Comparison of ENCODE assay signal across 9 cellular contexts in the genomic region with DNA sequence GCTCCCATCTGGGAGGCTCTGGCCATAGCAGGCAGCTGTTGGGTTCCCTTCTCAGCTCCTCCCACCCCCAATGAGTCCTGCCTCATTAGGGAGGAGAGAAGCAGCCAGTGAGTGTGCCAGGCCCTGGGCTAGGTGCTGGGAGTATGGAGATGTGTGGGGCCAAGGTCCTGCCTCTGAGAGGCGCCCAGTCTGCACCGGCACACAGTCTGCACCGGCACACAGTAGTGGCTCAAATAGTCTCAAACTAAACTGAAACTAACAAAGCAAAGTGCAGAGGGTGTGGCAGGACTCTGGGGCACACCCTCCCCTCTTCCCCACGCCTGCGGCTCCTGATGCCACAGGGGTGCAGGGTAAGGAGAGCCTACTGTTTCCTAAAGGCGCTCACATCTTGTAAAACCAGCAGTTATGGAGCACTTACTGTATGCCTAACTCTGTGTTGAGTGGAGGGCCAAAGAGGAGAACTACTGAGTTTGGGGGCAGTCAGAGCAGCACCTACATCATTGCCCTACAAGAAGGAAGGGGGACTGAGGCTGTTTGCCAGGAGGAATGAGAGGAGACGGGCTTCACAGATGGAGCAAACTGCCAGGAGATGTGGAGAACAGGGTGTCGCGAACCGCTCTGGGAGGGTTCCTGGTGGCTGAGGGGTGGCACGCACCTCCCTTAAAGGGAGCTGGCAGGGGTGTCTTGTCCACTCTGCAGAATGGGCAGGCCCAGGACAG. TPM values are rescaled to one million over a fixed set of nuclear protein-coding genes. Genes with fewer than 3 reads are reported as not detected.
A peak's percentile ranks its signal among the peaks of the same experiment; 100 is the strongest.
DNase-seq lines count a peak whose midpoint lies in the region; ATAC-seq and TF ChIP-seq lines count a peak whose summit lies in the region.
"Had no signal": no experiment of that assay in that cellular context is flagged by ENCODE, and none has a peak within 500 bp of the region (broad histone marks: within the 10 kb centered on the region; RNA-seq: fewer than 3 reads in every experiment).

No MANE protein-coding gene starts in this region.

- H3K27me3 ChIP-seq in HL-60 (ENCODE audit: insufficient read depth, poor library complexity, severe bottlenecking) = no peaks in the 10 kb centered on the region
- H3K27me3 ChIP-seq in right lobe of liver = no peaks in the 10 kb centered on the region

- H3K27ac ChIP-seq in 22Rv1 = peak overlapping the region; percentile 73
- H3K27ac ChIP-seq in HL-60 (replicated peaks) = peak overlapping the region; percentile 10; the same call in 1 of the 2 replicates
- H3K27ac ChIP-seq in right lobe of liver = no peak overlapping the region
- H3K27ac ChIP-seq: gastrocnemius medialis had no signal

- DNase-seq in HL-60 (ENCODE audit: low read depth in 1 of 2, low spot score in 1 of 2) (no peak), right lobe of liver (peak in 1 of 3 donors; percentile 43), NCI-H2081 (lab: John Stamatoyannopoulos, UW) (no peak), NCI-H82 treated with DMSO at 0.1 percent for 48 hours (lab: John Stamatoyannopoulos, UW; ENCODE audit: unreplicated experiment) (no peak), SW 1271 (lab: John Stamatoyannopoulos, UW) (no peak)
- DNase-seq in activated naive CD8-positive, alpha-beta T cell treated with anti-CD3 and anti-CD28 coated beads for 36 hours = peak; percentile 37
- DNase-seq: gastrocnemius medialis had no signal

- ATAC-seq in right lobe of liver (peak in 3 of 4 donors; percentile 0 to 4 (median 4)), GM21529 (IDR thresholded peaks at IDR 0.05; ENCODE audit: unreplicated experiment) (no peak)
- ATAC-seq: gastrocnemius medialis had no signal

- H3K4me1 ChIP-seq in right lobe of liver = peaks cover 0 to 24% (median 10%) of the 10 kb centered on the region in 4 donors

- H3K27ac Mint-ChIP-seq in activated naive CD8-positive, alpha-beta T cell treated with anti-CD3 and anti-CD28 coated beads for 36 hours = peak overlapping the region; percentile 63

- peak overlapping the region; percentile 100 for H3K4me3 Mint-ChIP-seq in activated naive CD8-positive, alpha-beta T cell treated with anti-CD3 and anti-CD28 coated beads for 36 hours

- H3K4me3 ChIP-seq in HL-60 (replicated peaks; ENCODE audit: insufficient read depth, low read length) = no peak overlapping the region
- peak overlapping the region in 2 of 3 donors; percentile 41 to 49 for H3K4me3 ChIP-seq in right lobe of liver

- H3K36me3 ChIP-seq in right lobe of liver = no peaks in the 10 kb centered on the region
- H3K36me3 ChIP-seq: gastrocnemius medialis had no signal

- H3K27me3 Mint-ChIP-seq in activated naive CD8-positive, alpha-beta T cell treated with anti-CD3 and anti-CD28 coated beads for 36 hours = no peaks in the 10 kb centered on the region

- TF ChIP-seq CTCF in 22Rv1 (IDR thresholded peaks at IDR 0.05) (no peak), HL-60 (IDR thresholded peaks at IDR 0.05; ENCODE audit: insufficient read depth, low read length) (no peak), right lobe of liver (IDR thresholded peaks at IDR 0.05) (no peak)

- H3K36me3 Mint-ChIP-seq in activated naive CD8-positive, alpha-beta T cell treated with anti-CD3 and anti-CD28 coated beads for 36 hours = peaks cover 8% of the 10 kb centered on the region

- TF ChIP-seq POLR2A in right lobe of liver (IDR thresholded peaks at IDR 0.05) = no peak

- H3K9me3 Mint-ChIP-seq in activated naive CD8-positive, alpha-beta T cell treated with anti-CD3 and anti-CD28 coated beads for 36 hours = no peaks in the 10 kb centered on the region

- H3K9me3 ChIP-seq in right lobe of liver = no peaks in the 10 kb centered on the region
- H3K9me3 ChIP-seq: gastrocnemius medialis had no signal

- intact Hi-C loops in right lobe of liver (cut with DNase I) = no loop called here

- H3K4me1 Mint-ChIP-seq in activated naive CD8-positive, alpha-beta T cell treated with anti-CD3 and anti-CD28 coated beads for 36 hours = peaks cover 68% of the 10 kb centered on the region

- 42% methylated on average over 7 of the region's 11 CpGs for WGBS in right lobe of liver (ENCODE audit: insufficient coverage, low coverage, low lambda C conversion rate, missing lambda C conversion rate)

RNA-seq across cellular contexts. Expression of gene SH3BP1, which starts 1.0 kb away (rescaled TPM):
- total RNA-seq in activated naive CD8-positive, alpha-beta T cell treated with anti-CD3 and anti-CD28 coated beads for 36 hours = 100 to 1,000 TPM in 1 of 2 experiments, 10 to 100 TPM in 1; 90.8 to 103 TPM
- total RNA-seq in right lobe of liver = 1 to 10 TPM; 1.6 to 4.8 (median 2.8) TPM

RNA-seq across cellular contexts. Expression of gene PDXP, which starts 20.0 kb away (rescaled TPM):
- 10 to 100 TPM; 41.4 to 42.5 TPM for total RNA-seq in activated naive CD8-positive, alpha-beta T cell treated with anti-CD3 and anti-CD28 coated beads for 36 hours
- total RNA-seq in right lobe of liver = 10 to 100 TPM; 15.7 to 63.4 (median 34.4) TPM

RNA-seq across cellular contexts. Expression of gene GGA1, which starts 29.9 kb away (rescaled TPM):
- total RNA-seq in activated naive CD8-positive, alpha-beta T cell treated with anti-CD3 and anti-CD28 coated beads for 36 hours = 10 to 100 TPM; 56.3 to 61.9 TPM
- 10 to 100 TPM; 18.4 to 27.3 (median 24.1) TPM for total RNA-seq in right lobe of liver

RNA-seq across cellular contexts. Expression of gene LGALS1, which starts 36.9 kb away (rescaled TPM):
- total RNA-seq in activated naive CD8-positive, alpha-beta T cell treated with anti-CD3 and anti-CD28 coated beads for 36 hours = 100 to 1,000 TPM; 166 to 171 TPM
- total RNA-seq in right lobe of liver = 100 to 1,000 TPM in 4 of 6 experiments, 10 to 100 TPM in 2; 34.7 to 267 (median 141) TPM

RNA-seq across cellular contexts. Expression of gene NOL12, which starts 47.6 kb away (rescaled TPM):
- 10 to 100 TPM; 50.0 to 50.8 TPM for total RNA-seq in activated naive CD8-positive, alpha-beta T cell treated with anti-CD3 and anti-CD28 coated beads for 36 hours
- 10 to 100 TPM in 2 of 6 experiments, 1 to 10 TPM in 4; 8.4 to 16.1 (median 9.4) TPM for total RNA-seq in right lobe of liver

Comparison
In these comparisons a context has a peak if more than half of its experiments do, and no peak if none do; other contexts are left out.
1. H3K27ac ChIP-seq: peak in 22Rv1 (single experiment) and HL-60 (single experiment); none in right lobe of liver (0 of 3).
2. RNA of gene SH3BP1, which starts 1.0 kb away (total RNA-seq): 90.8 to 103 TPM in activated naive CD8-positive, alpha-beta T cell treated with anti-CD3 and anti-CD28 coated beads for 36 hours; 1.6 to 4.8 TPM in right lobe of liver; every median in the first group is over 10 times any median in the second.